In genomic region chr2:88874063-88874657, GRCh38 we compare ENCODE assay signal across 8 cellular contexts.
DNase-seq lines count a peak whose midpoint lies in the region; ATAC-seq and TF ChIP-seq lines count a peak whose summit lies in the region.

No MANE protein-coding gene starts in this region.

- H3K4me2 ChIP-seq in OCI-LY1 (ENCODE audit: low read length), result peak overlapping the region; percentile 33

- H3K9me3 ChIP-seq in CD4-positive, alpha-beta memory T cell (ENCODE audit: control insufficient read depth in 1 of 2, low read length in 2 of 2), result no peaks in the 10 kb centered on the region
- no peaks in the 10 kb centered on the region for H3K9me3 ChIP-seq in OCI-LY1 (ENCODE audit: low read length)
- no peaks in the 10 kb centered on the region for H3K9me3 ChIP-seq in gastrocnemius medialis

- ATAC-seq in activated naive CD8-positive, alpha-beta T cell treated with anti-CD3 and anti-CD28 coated beads, Interleukin-2, amount 10 ng/mL, durations not matched to agents 7 days and 5 days (ENCODE audit: low read depth), result peak; percentile 63
- ATAC-seq in gastrocnemius medialis (peak in 1 of 2 donors; percentile 72), GM18870 (IDR thresholded peaks at IDR 0.05; ENCODE audit: unreplicated experiment) (no peak)

- H3K27ac ChIP-seq in CD4-positive, alpha-beta memory T cell (ENCODE audit: low read depth, low read length), result no peak overlapping the region
- H3K27ac ChIP-seq in OCI-LY1 (ENCODE audit: low read depth, low read length, poor library complexity, severe bottlenecking) (no peak overlapping the region), gastrocnemius medialis (no peak overlapping the region)

- intact Hi-C loops in CD4-positive, alpha-beta memory T cell (cut with micrococcal nuclease), result no loop called here
- intact Hi-C loops in gastrocnemius medialis (cut with DNase I; ENCODE audit: low total_unique reads), result loop anchor here (10.0 kb wide), 1 partner anchor 129 kb away; no protein-coding TSS in a partner anchor

- no peak for TF ChIP-seq POLR2A in gastrocnemius medialis (IDR thresholded peaks at IDR 0.05)

- H3K36me3 Mint-ChIP-seq in CD4-positive, alpha-beta memory T cell, result no peaks in the 10 kb centered on the region
- H3K36me3 Mint-ChIP-seq in HFFc6 (ENCODE audit: low read depth) (no peaks in the 10 kb centered on the region), glutamatergic neuron (ENCODE audit: unreplicated experiment) (no peaks in the 10 kb centered on the region)
- H3K36me3 Mint-ChIP-seq in activated naive CD8-positive, alpha-beta T cell treated with anti-CD3 and anti-CD28 coated beads, Interleukin-2, amount 10 ng/mL, durations not matched to agents 7 days and 5 days, result no peaks in the 10 kb centered on the region

- no peaks in the 10 kb centered on the region for H3F3A ChIP-seq in OCI-LY1 (ENCODE audit: insufficient read depth, low read length)

- no peaks in the 10 kb centered on the region for H3K36me3 ChIP-seq in CD4-positive, alpha-beta memory T cell (ENCODE audit: insufficient read depth, low read length)
- no peaks in the 10 kb centered on the region for H3K36me3 ChIP-seq in OCI-LY1 (ENCODE audit: insufficient read depth, low read length)
- H3K36me3 ChIP-seq in gastrocnemius medialis, result no peaks in the 10 kb centered on the region

- DNase-seq in CD4-positive, alpha-beta memory T cell, result peak in 4 of 5 donors; percentile 28 to 44 (median 38)
- DNase-seq in HFFc6 (peak; percentile 48), glutamatergic neuron (peak; percentile 29), gastrocnemius medialis (no peak)
- DNase-seq in activated naive CD8-positive, alpha-beta T cell treated with anti-CD3 and anti-CD28 coated beads, Interleukin-2, amount 10 ng/mL, durations not matched to agents 7 days and 5 days, result no peak
- DNase-seq in NK-92 treated with Interleukin-12 subunit alpha and Interleukin-12 subunit beta, amount 100 ng/mL, for 24 hours (lab: John Stamatoyannopoulos, UW), result no peak

- POLR2A ChIA-PET in CD4-positive, alpha-beta memory T cell (lab: Charles Lee; ENCODE audit: partially characterized antibody), result no interaction called here
- POLR2A ChIA-PET in activated naive CD8-positive, alpha-beta T cell treated with anti-CD3 and anti-CD28 coated beads, Interleukin-2, amount 10 ng/mL, durations not matched to agents 7 days and 5 days (lab: Charles Lee), result no interaction called here

- H3K4me3 ChIP-seq in CD4-positive, alpha-beta memory T cell (ENCODE audit: low read length in 2 of 2), result no peak overlapping the region
- H3K4me3 ChIP-seq in OCI-LY1 (ENCODE audit: low read depth, low read length, poor library complexity, severe bottlenecking) (no peak overlapping the region), gastrocnemius medialis (no peak overlapping the region)

- H3K27me3 ChIP-seq in CD4-positive, alpha-beta memory T cell (ENCODE audit: insufficient read depth, low read length), result no peaks in the 10 kb centered on the region
- H3K27me3 ChIP-seq in OCI-LY1 (ENCODE audit: insufficient read depth, low read length), result no peaks in the 10 kb centered on the region
- H3K27me3 ChIP-seq in gastrocnemius medialis, result peaks cover 0 to 3% (median 0%) of the 10 kb centered on the region in 3 donors

- H3K27ac Mint-ChIP-seq in CD4-positive, alpha-beta memory T cell, result no peak overlapping the region
- H3K27ac Mint-ChIP-seq in HFFc6 (no peak overlapping the region), glutamatergic neuron (ENCODE audit: unreplicated experiment) (no peak overlapping the region)
- no peak overlapping the region for H3K27ac Mint-ChIP-seq in activated naive CD8-positive, alpha-beta T cell treated with anti-CD3 and anti-CD28 coated beads, Interleukin-2, amount 10 ng/mL, durations not matched to agents 7 days and 5 days

- H2AFZ ChIP-seq in OCI-LY1 (ENCODE audit: low read length), result no peak overlapping the region

- H3K4me1 ChIP-seq in CD4-positive, alpha-beta memory T cell (ENCODE audit: insufficient read depth, low read length), result no peaks in the 10 kb centered on the region
- peaks cover 41% of the 10 kb centered on the region for H3K4me1 ChIP-seq in OCI-LY1 (ENCODE audit: insufficient read depth, low read length, severe bottlenecking)
- H3K4me1 ChIP-seq in gastrocnemius medialis, result no peaks in the 10 kb centered on the region

- CTCF ChIA-PET in CD4-positive, alpha-beta memory T cell (lab: Charles Lee; ENCODE audit: partially characterized antibody), result interaction anchor here (0.9 to 3.0 kb wide), 6 partner anchors 8 to 36 kb away, joined by 3 to 9 read pairs (median 3); no protein-coding TSS in a partner anchor

- H4K20me1 ChIP-seq in OCI-LY1 (ENCODE audit: insufficient read depth, low read length), result no peaks in the 10 kb centered on the region

- no peaks in the 10 kb centered on the region for H3K79me2 ChIP-seq in OCI-LY1 (ENCODE audit: insufficient read depth, low read length)

- H3K4me1 Mint-ChIP-seq in CD4-positive, alpha-beta memory T cell, result peaks cover 0 to 1% (median 0%) of the 10 kb centered on the region in 4 donors
- H3K4me1 Mint-ChIP-seq in HFFc6 (ENCODE audit: low read depth), result no peaks in the 10 kb centered on the region
- H3K4me1 Mint-ChIP-seq in activated naive CD8-positive, alpha-beta T cell treated with anti-CD3 and anti-CD28 coated beads, Interleukin-2, amount 10 ng/mL, durations not matched to agents 7 days and 5 days, result no peaks in the 10 kb centered on the region
- H3K4me1 Mint-ChIP-seq in glutamatergic neuron (ENCODE audit: low read depth, unreplicated experiment), result peaks cover 4% of the 10 kb centered on the region

- H3K9ac ChIP-seq in OCI-LY1 (ENCODE audit: low read length), result no peak overlapping the region

- no peaks in the 10 kb centered on the region for H3K9me2 ChIP-seq in OCI-LY1 (ENCODE audit: low read depth, low read length)

- H3K9me3 Mint-ChIP-seq in CD4-positive, alpha-beta memory T cell, result no peaks in the 10 kb centered on the region
- no peaks in the 10 kb centered on the region for H3K9me3 Mint-ChIP-seq in HFFc6
- no peaks in the 10 kb centered on the region for H3K9me3 Mint-ChIP-seq in activated naive CD8-positive, alpha-beta T cell treated with anti-CD3 and anti-CD28 coated beads, Interleukin-2, amount 10 ng/mL, durations not matched to agents 7 days and 5 days
- H3K9me3 Mint-ChIP-seq in glutamatergic neuron (ENCODE audit: unreplicated experiment), result no peaks in the 10 kb centered on the region

- TF ChIP-seq CTCF in HFFc6 (IDR thresholded peaks at IDR 0.05) (peak; percentile 87), OCI-LY1 (IDR thresholded peaks at IDR 0.05; ENCODE audit: low read length) (peak; percentile 61), glutamatergic neuron (IDR thresholded peaks at IDR 0.05; ENCODE audit: partially characterized antibody, unreplicated experiment) (peak; percentile 72), gastrocnemius medialis (IDR thresholded peaks at IDR 0.05 in 4 of 5, conservative IDR thresholded peaks at IDR 0.05 in 1 of 5) (peak; percentile 46 to 72 (median 62))

- in situ Hi-C loops in gastrocnemius medialis (cut with MboI; ENCODE audit: low sequenced_read_pairs in 4 of 4), result no loop called here

- no peak overlapping the region for H3K4me3 Mint-ChIP-seq in CD4-positive, alpha-beta memory T cell
- H3K4me3 Mint-ChIP-seq in HFFc6, result 0 out of 2 replicates have a peak overlapping the region, but pooled peaks have one; percentile 1
- no peak overlapping the region for H3K4me3 Mint-ChIP-seq in activated naive CD8-positive, alpha-beta T cell treated with anti-CD3 and anti-CD28 coated beads, Interleukin-2, amount 10 ng/mL, durations not matched to agents 7 days and 5 days
- no peak overlapping the region for H3K4me3 Mint-ChIP-seq in glutamatergic neuron (ENCODE audit: unreplicated experiment)

- H3K27me3 Mint-ChIP-seq in CD4-positive, alpha-beta memory T cell, result peaks cover 6 to 8% of the 10 kb centered on the region in 2 donors
- H3K27me3 Mint-ChIP-seq in HFFc6 (ENCODE audit: insufficient read depth), result peaks cover 5% of the 10 kb centered on the region
- H3K27me3 Mint-ChIP-seq in activated naive CD8-positive, alpha-beta T cell treated with anti-CD3 and anti-CD28 coated beads, Interleukin-2, amount 10 ng/mL, durations not matched to agents 7 days and 5 days, result peaks cover 14% of the 10 kb centered on the region
- no peaks in the 10 kb centered on the region for H3K27me3 Mint-ChIP-seq in glutamatergic neuron (ENCODE audit: unreplicated experiment)

Comparison
In these comparisons a context has a peak if more than half of its experiments do, and no peak if none do; other contexts are left out.
1. DNase-seq: peak in CD4-positive, alpha-beta memory T cell (4 of 5), HFFc6 (single experiment) and glutamatergic neuron (single experiment); none in activated naive CD8-positive, alpha-beta T cell treated with anti-CD3 and anti-CD28 coated beads, Interleukin-2, amount 10 ng/mL, durations not matched to agents 7 days and 5 days (single experiment), gastrocnemius medialis (0 of 2) and NK-92 treated with Interleukin-12 subunit alpha and Interleukin-12 subunit beta, amount 100 ng/mL, for 24 hours (single experiment).
2. Peak in every context shown above with its lines, with median percentiles within 50 percentile points of each other: CTCF ChIP-seq.